Comparison of ENCODE assay signal across 25 cellular contexts in genomic region chr20:43755851-43756250, GRCh38. TPM values are rescaled to one million over a fixed set of nuclear protein-coding genes. Genes with fewer than 3 reads are reported as not detected.
A peak's percentile ranks its signal among the peaks of the same experiment; 100 is the strongest.
DNase-seq lines count a peak whose midpoint lies in the region; ATAC-seq and TF ChIP-seq lines count a peak whose summit lies in the region.
"Had no signal": no experiment of that assay in that cellular context is flagged by ENCODE, and none has a peak within 500 bp of the region (broad histone marks: within the 10 kb centered on the region; RNA-seq: fewer than 3 reads in every experiment).

No MANE protein-coding gene starts in this region.

- H3K9me3 Mint-ChIP-seq in activated CD4-positive, alpha-beta T cell treated with anti-CD3 and anti-CD28 coated beads for 36 hours (ENCODE audit: low read depth), result peaks cover 5% of the 10 kb centered on the region
- H3K9me3 Mint-ChIP-seq in Caco-2 (ENCODE audit: unreplicated experiment), result no peaks in the 10 kb centered on the region
- H3K9me3 Mint-ChIP-seq: neural crest cell had no signal

- CTCF ChIA-PET in activated CD4-positive, alpha-beta T cell treated with anti-CD3 and anti-CD28 coated beads for 36 hours (lab: Charles Lee), result interaction anchor here (1.9 kb wide), 1 partner anchor 324 kb away, joined by 6 read pairs; no protein-coding TSS in a partner anchor
- CTCF ChIA-PET in Caco-2 (lab: Charles Lee), result no interaction called here

- BruUV-seq in Caco-2 (replicated peaks; lab: Mats Ljungman, UMichigan), result no TSS peak

- H3K4me3 Mint-ChIP-seq in activated CD4-positive, alpha-beta T cell treated with anti-CD3 and anti-CD28 coated beads for 36 hours, result no peak overlapping the region
- H3K4me3 Mint-ChIP-seq in Caco-2 (ENCODE audit: unreplicated experiment), result no peak overlapping the region
- H3K4me3 Mint-ChIP-seq: neural crest cell had no signal

- peaks cover under 1% of the 10 kb centered on the region for H3K27me3 ChIP-seq in Caco-2 (replicated peaks; ENCODE audit: control insufficient read depth, insufficient read depth, low read length)
- H3K27me3 ChIP-seq: transverse colon had no signal

- ATAC-seq in activated CD4-positive, alpha-beta T cell treated with anti-CD3 and anti-CD28 coated beads for 36 hours, result no peak
- ATAC-seq: left colon, psoas muscle had no signal

- POLR2A ChIA-PET in activated CD4-positive, alpha-beta T cell treated with anti-CD3 and anti-CD28 coated beads for 36 hours (lab: Charles Lee), result no interaction called here
- POLR2A ChIA-PET in Caco-2 (lab: Charles Lee), result no interaction called here

- peak overlapping the region; percentile 24 for H3K27ac Mint-ChIP-seq in activated CD4-positive, alpha-beta T cell treated with anti-CD3 and anti-CD28 coated beads for 36 hours
- no peak overlapping the region for H3K27ac Mint-ChIP-seq in Caco-2 (ENCODE audit: unreplicated experiment)

- DNase-seq in activated CD4-positive, alpha-beta T cell treated with anti-CD3 and anti-CD28 coated beads for 36 hours, result no peak
- no peak for DNase-seq in activated CD4-positive, alpha-beta T cell treated with anti-CD3 and anti-CD28 coated beads for 4 hours
- peak; percentile 82 for DNase-seq in RPMI7951 (ENCODE audit: low read depth)
- peak; percentile 67 for DNase-seq in fibroblast of peridontal ligament (ENCODE audit: extremely low read depth)
- no peak for DNase-seq in RPMI8226
- DNase-seq in GM19240 (ENCODE audit: insufficient read length, low spot score), result no peak
- no peak for DNase-seq in Caco-2
- no peak for DNase-seq in NCI-H748 (lab: John Stamatoyannopoulos, UW; ENCODE audit: unreplicated experiment)
- DNase-seq: activated effector memory CD4-positive, alpha-beta T cell treated with Interleukin-2 at 50 U/mL for 16 hours; C1 segment of cervical spinal cord; caudate nucleus; KBM-7; left colon; NCI-H1930; NCI-H2227 treated with DMSO at 0.1 percent for 48 hours; psoas muscle; stimulated activated CD4-positive, alpha-beta T cell treated with anti-CD3 and anti-CD28 coated beads, Interleukin-4, amount 100 ng/mL, for 1 hour; stomach; transverse colon had no signal

- H3K36me3 Mint-ChIP-seq in activated CD4-positive, alpha-beta T cell treated with anti-CD3 and anti-CD28 coated beads for 36 hours (ENCODE audit: low read depth), result no peaks in the 10 kb centered on the region
- no peaks in the 10 kb centered on the region for H3K36me3 Mint-ChIP-seq in Caco-2 (ENCODE audit: insufficient read depth, unreplicated experiment)

- no peak for TF ChIP-seq CTCF in Caco-2 (IDR thresholded peaks at IDR 0.05; ENCODE audit: insufficient read depth in 1 of 2, low read depth in 1 of 2, low read length in 1 of 2, severe bottlenecking in 1 of 2, unreplicated experiment in 1 of 2)

- H3K9me3 ChIP-seq in Caco-2, result no peaks in the 10 kb centered on the region
- H3K9me3 ChIP-seq: psoas muscle, stomach, transverse colon had no signal

- intact Hi-C loops in activated CD4-positive, alpha-beta T cell treated with anti-CD3 and anti-CD28 coated beads for 36 hours (cut with DNase I, micrococcal nuclease), result no loop called here
- intact Hi-C loops in Caco-2 (cut with micrococcal nuclease; ENCODE audit: unreplicated experiment), result no loop called here

- H3K4me1 Mint-ChIP-seq in activated CD4-positive, alpha-beta T cell treated with anti-CD3 and anti-CD28 coated beads for 36 hours, result peaks cover 25% of the 10 kb centered on the region
- no peaks in the 10 kb centered on the region for H3K4me1 Mint-ChIP-seq in Caco-2 (ENCODE audit: low read depth, unreplicated experiment)
- H3K4me1 Mint-ChIP-seq: neural crest cell had no signal

- H3K27me3 Mint-ChIP-seq in activated CD4-positive, alpha-beta T cell treated with anti-CD3 and anti-CD28 coated beads for 36 hours, result no peaks in the 10 kb centered on the region
- H3K27me3 Mint-ChIP-seq in Caco-2 (ENCODE audit: insufficient read depth, unreplicated experiment), result peaks cover 35% of the 10 kb centered on the region

- H3K36me3 ChIP-seq in Caco-2 (ENCODE audit: control insufficient read depth, insufficient read depth, low read length), result no peaks in the 10 kb centered on the region
- H3K36me3 ChIP-seq: stomach, transverse colon had no signal

- no peak overlapping the region for H3K4me3 ChIP-seq in Caco-2 (ENCODE audit: low read depth, low read length)
- H3K4me3 ChIP-seq: psoas muscle, stomach, transverse colon had no signal

- H3K4me1 ChIP-seq in Caco-2, result no peaks in the 10 kb centered on the region
- H3K4me1 ChIP-seq: psoas muscle, transverse colon had no signal

RNA-seq across cellular contexts. Expression of gene GTSF1L, which starts 29.0 kb away (rescaled TPM):
- total RNA-seq in activated CD4-positive, alpha-beta T cell treated with anti-CD3 and anti-CD28 coated beads for 36 hours, result under 1 TPM in 1 of 2 experiments, not detected in 1; 0.23 TPM
- total RNA-seq in RPMI7951 (2014; rRNA removed; shearing (Covaris generic)), result not detected in 2 replicates
- not detected in 2 replicates for total RNA-seq in Caco-2 (2022)
- total RNA-seq: dermis microvascular lymphatic vessel endothelial cell; G401; glomerular endothelial cell; left colon; mononuclear cell; neural crest cell; psoas muscle; stomach; T-helper 1 cell treated with Interleukin-12 subunit alpha and Interleukin-12 subunit beta and Interleukin-4 antibody, amounts not matched to agents 30 ng/mL and 1 ng/mL, for 36 hours; transverse colon had no signal

Comparison
In these comparisons a context has a peak if more than half of its experiments do, and no peak if none do; other contexts are left out.
1. DNase-seq: peak in RPMI7951 (single experiment) and fibroblast of peridontal ligament (single experiment); none in activated CD4-positive, alpha-beta T cell treated with anti-CD3 and anti-CD28 coated beads for 36 hours (single experiment), activated CD4-positive, alpha-beta T cell treated with anti-CD3 and anti-CD28 coated beads for 4 hours (0 of 2), RPMI8226 (single experiment), GM19240 (single experiment), Caco-2 (0 of 2) and NCI-H748 (single experiment).